In the genomic region with DNA sequence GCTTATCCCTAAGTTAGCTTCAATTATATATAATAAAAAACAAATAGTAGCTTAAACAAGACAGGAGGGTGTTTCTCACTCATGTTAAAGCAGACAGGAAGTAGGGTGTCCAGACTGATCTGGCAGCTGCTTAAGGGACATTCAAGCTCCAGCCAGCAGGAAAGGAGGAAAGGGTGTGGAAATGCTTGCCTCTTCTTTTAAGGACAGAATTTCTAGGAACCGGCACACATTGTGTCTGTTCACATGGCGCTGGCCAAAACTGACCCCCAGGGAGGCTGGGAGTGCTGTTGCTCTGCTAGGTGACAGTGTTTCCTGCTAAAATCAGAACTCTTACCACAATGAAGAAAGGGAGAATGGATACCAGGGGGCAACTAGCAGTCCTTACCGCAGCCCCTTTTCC, we compare ENCODE assay signal across 17 cellular contexts. TPM values are rescaled to one million over a fixed set of nuclear protein-coding genes. Genes with fewer than 3 reads are reported as not detected.
"Had no signal": no experiment of that assay in that cellular context is flagged by ENCODE, and none has a peak within 500 bp of the region (broad histone marks: within the 10 kb centered on the region; RNA-seq: fewer than 3 reads in every experiment).

No MANE protein-coding gene starts in this region.

- H3K27me3 Mint-ChIP-seq: activated CD4-positive, alpha-beta memory T cell treated with anti-CD3 and anti-CD28 coated beads, Interleukin-2, amount 10 ng/mL, durations not matched to agents 7 days and 5 days; memory B cell had no signal

- H3K27me3 ChIP-seq: colonic mucosa had no signal

- H3K4me3 Mint-ChIP-seq: activated CD4-positive, alpha-beta memory T cell treated with anti-CD3 and anti-CD28 coated beads, Interleukin-2, amount 10 ng/mL, durations not matched to agents 7 days and 5 days; activated T-helper 1 cell treated with anti-CD3 and anti-CD28 coated beads, Interleukin-12 subunit alpha, Interleukin-12 subunit beta, Interleukin-2, Interleukin-4 antibody, amounts not matched to agents 30 ng/mL and 10 ng/mL and 1 ng/mL, durations not matched to agents 14 hours and 24 hours and 36 hours; memory B cell; nephron had no signal

- H3K9me3 ChIP-seq: colonic mucosa had no signal

- H3K27ac ChIP-seq: cardiac muscle cell, colonic mucosa, skin epidermis had no signal

- H3K4me1 Mint-ChIP-seq: activated CD4-positive, alpha-beta memory T cell treated with anti-CD3 and anti-CD28 coated beads, Interleukin-2, amount 10 ng/mL, durations not matched to agents 7 days and 5 days had no signal

- H3K36me3 ChIP-seq: cardiac muscle cell, colonic mucosa had no signal

- H3K27ac Mint-ChIP-seq: activated CD4-positive, alpha-beta memory T cell treated with anti-CD3 and anti-CD28 coated beads, Interleukin-2, amount 10 ng/mL, durations not matched to agents 7 days and 5 days; activated T-helper 1 cell treated with anti-CD3 and anti-CD28 coated beads, Interleukin-12 subunit alpha, Interleukin-12 subunit beta, Interleukin-2, Interleukin-4 antibody, amounts not matched to agents 30 ng/mL and 10 ng/mL and 1 ng/mL, durations not matched to agents 14 hours and 24 hours and 36 hours; memory B cell; nephron had no signal

- DNase-seq: activated CD4-positive, alpha-beta memory T cell treated with anti-CD3 and anti-CD28 coated beads, Interleukin-2, amount 10 ng/mL, durations not matched to agents 7 days and 5 days; activated CD4-positive, alpha-beta T cell treated with anti-CD3 and anti-CD28 coated beads for 1 hour; activated CD8-positive, alpha-beta memory T cell treated with anti-CD3 and anti-CD28 coated beads, Interleukin-2, amount 50 U/mL, for 4 hours; activated naive CD4-positive, alpha-beta T cell treated with Interleukin-2 at 50 U/mL for 16 hours; colonic mucosa; effector memory CD4-positive, alpha-beta T cell; hippocampal formation had no signal

- H3K4me1 ChIP-seq: colonic mucosa had no signal

- H3K4me3 ChIP-seq: cardiac muscle cell, colonic mucosa, skin epidermis had no signal

RNA-seq across cellular contexts. Expression of a gene that starts 28.6 kb away (rescaled TPM):
- total RNA-seq: astrocyte, epithelial cell of proximal tubule had no signal
- polyA plus RNA-seq: cardiac muscle cell had no signal

RNA-seq across cellular contexts. Expression of a gene that starts 43.1 kb away (rescaled TPM):
- total RNA-seq: activated CD4-positive, alpha-beta memory T cell treated with anti-CD3 and anti-CD28 coated beads, Interleukin-2, amount 10 ng/mL, durations not matched to agents 7 days and 5 days; activated T-helper 1 cell treated with anti-CD3 and anti-CD28 coated beads, Interleukin-12 subunit alpha, Interleukin-12 subunit beta, Interleukin-2, Interleukin-4 antibody, amounts not matched to agents 30 ng/mL and 10 ng/mL and 1 ng/mL, durations not matched to agents 14 hours and 24 hours and 36 hours; astrocyte; cardiac muscle cell; colonic mucosa; epithelial cell of proximal tubule; osteoblast; T-helper 2 cell treated with Interferon-gamma antibody and Interleukin-4, amounts not matched to agents 100 ng/mL and 5 ng/mL, for 36 hours had no signal
- polyA plus RNA-seq: cardiac muscle cell, thymus had no signal
